ENCODE assay signal across 8 cellular contexts in the genomic region with DNA sequence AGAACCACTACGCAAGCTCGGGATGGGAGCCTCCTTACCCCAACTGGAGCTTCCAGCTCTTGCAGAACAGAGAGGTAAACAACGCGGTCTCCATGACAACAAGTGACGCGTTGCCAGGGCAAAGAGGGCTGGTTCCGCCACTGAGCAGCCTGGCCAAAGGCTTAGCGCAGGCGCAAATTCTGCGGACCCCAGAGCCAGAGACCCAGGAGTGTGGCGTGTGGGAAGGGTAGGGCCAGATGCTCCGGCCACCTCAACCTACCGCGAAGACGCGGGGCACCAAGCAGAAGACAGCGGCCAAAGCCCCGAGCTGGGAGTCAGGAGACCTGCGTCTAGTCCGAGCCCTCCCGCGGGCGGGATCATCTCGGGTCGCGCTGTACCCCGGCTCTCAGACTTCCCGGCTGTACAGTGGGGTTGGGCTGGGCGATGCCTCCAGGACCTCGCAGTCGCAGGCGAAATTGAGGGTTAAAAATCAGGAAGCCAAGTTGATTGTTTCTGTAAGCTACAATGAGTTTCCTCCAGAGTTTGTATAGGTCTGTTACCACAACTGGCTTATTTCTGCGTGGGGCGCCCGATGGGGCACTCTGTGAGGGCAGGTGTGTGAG. TPM values are rescaled to one million over a fixed set of nuclear protein-coding genes. Genes with fewer than 3 reads are reported as not detected.
A peak's percentile ranks its signal among the peaks of the same experiment; 100 is the strongest.
DNase-seq lines count a peak whose midpoint lies in the region; ATAC-seq and TF ChIP-seq lines count a peak whose summit lies in the region.

TEKT1 (minus strand) TSS at position 68 of the 602 bp plus-strand sequence. CDS start 1,353 bp downstream, outside the sequence.

- no peaks in the 10 kb centered on the region for H3K79me1 ChIP-seq in mesenchymal stem cell (replicated peaks; ENCODE audit: low read length, poor library complexity, severe bottlenecking)

- H3K9me3 ChIP-seq in mesenchymal stem cell (ENCODE audit: control insufficient read depth, low read length), result no peaks in the 10 kb centered on the region

- no peak within 1 kb of the TSS for H2BK12ac ChIP-seq in mesenchymal stem cell (ENCODE audit: low read length in 2 of 2)

- DNase-seq in ELF-1 (ENCODE audit: low read depth, low spot score), result peak; percentile 92
- DNase-seq in NCI-H1105 treated with DMSO at 0.1 percent for 48 hours (lab: John Stamatoyannopoulos, UW), result peak; percentile 82
- DNase-seq in activated CD8-positive, alpha-beta memory T cell treated with anti-CD3 and anti-CD28 coated beads, Interleukin-2, amount 50 U/mL, for 24 hours (ENCODE audit: extremely low read depth), result peak; percentile 47
- DNase-seq in epithelial cell of esophagus (ENCODE audit: low read depth), result peak; percentile 84
- DNase-seq in mesenchymal stem cell, result peak; percentile 89
- peak; percentile 28 for DNase-seq in stimulated activated CD8-positive, alpha-beta memory T cell treated with anti-CD3 and anti-CD28 coated beads, Interleukin-12 subunit alpha, Interleukin-12 subunit beta, amount 100 ng/mL, for 24 hours (ENCODE audit: extremely low read depth)

- peak within 1 kb of the TSS; percentile 55 for H2AFZ ChIP-seq in mesenchymal stem cell (ENCODE audit: low read depth, low read length)

- no peak within 1 kb of the TSS for H3K14ac ChIP-seq in mesenchymal stem cell (ENCODE audit: low read length in 2 of 2)

- 12% methylated on average over 35 of the region's 35 CpGs for WGBS in mesenchymal stem cell

- ATAC-seq in HG03342 (IDR thresholded peaks at IDR 0.05; ENCODE audit: unreplicated experiment), result no peak
- no peak for ATAC-seq in GM21423 (IDR thresholded peaks at IDR 0.05; ENCODE audit: unreplicated experiment)

- H3K36me3 ChIP-seq in mesenchymal stem cell (ENCODE audit: control insufficient read depth in 1 of 2, insufficient read depth in 2 of 2, low read depth in 1 of 2, low read length in 2 of 2), result no peaks in the 10 kb centered on the region

- no peak within 1 kb of the TSS for H2BK15ac ChIP-seq in mesenchymal stem cell (ENCODE audit: low read depth, poor library complexity, severe bottlenecking)

- H3K18ac ChIP-seq in mesenchymal stem cell (ENCODE audit: low read depth in 1 of 2, low read length in 2 of 2), result no peak within 1 kb of the TSS

- H3K9ac ChIP-seq in mesenchymal stem cell (ENCODE audit: low read length), result peak within 1 kb of the TSS; percentile 86

- H4K91ac ChIP-seq in mesenchymal stem cell (ENCODE audit: low read length), result peak within 1 kb of the TSS; percentile 2

- no peak within 1 kb of the TSS for H3K4ac ChIP-seq in mesenchymal stem cell (ENCODE audit: low read depth in 1 of 2, low read length in 2 of 2)

- H3K23ac ChIP-seq in mesenchymal stem cell (ENCODE audit: low read length in 2 of 2), result no peak within 1 kb of the TSS

- no peak within 1 kb of the TSS for H2BK5ac ChIP-seq in mesenchymal stem cell (ENCODE audit: low read depth, low read length, poor library complexity, severe bottlenecking)

- TF ChIP-seq CTCF in epithelial cell of esophagus (IDR thresholded peaks at IDR 0.05; ENCODE audit: insufficient read depth, low read depth, low read length, missing control alignments), result no peak

- H3K27ac ChIP-seq in mesenchymal stem cell (ENCODE audit: low read length, poor library complexity, severe bottlenecking), result no peak within 1 kb of the TSS

- H3K4me2 ChIP-seq in mesenchymal stem cell (ENCODE audit: low read length, poor library complexity, severe bottlenecking), result no peak within 1 kb of the TSS

- peaks cover 5% of the 10 kb centered on the region for H3K4me1 ChIP-seq in mesenchymal stem cell (ENCODE audit: control insufficient read depth, insufficient read depth, low read depth, low read length)

- H2AK5ac ChIP-seq in mesenchymal stem cell (ENCODE audit: low read length, severe bottlenecking), result no peak within 1 kb of the TSS

- no peak within 1 kb of the TSS for H4K8ac ChIP-seq in mesenchymal stem cell (ENCODE audit: low read length)

- H2BK120ac ChIP-seq in mesenchymal stem cell (ENCODE audit: low read depth, low read length), result no peak within 1 kb of the TSS

- H3K27me3 ChIP-seq in mesenchymal stem cell (ENCODE audit: control insufficient read depth in 1 of 2, insufficient read depth in 1 of 2, low read length in 2 of 2), result peaks cover 29 to 73% of the 10 kb centered on the region in 2 experiments

- H3K4me3 ChIP-seq in epithelial cell of esophagus (ENCODE audit: low read length), result peak within 1 kb of the TSS; percentile 47
- H3K4me3 ChIP-seq in mesenchymal stem cell (ENCODE audit: insufficient read depth in 1 of 2, low read depth in 1 of 2, low read length in 2 of 2), result peak within 1 kb of the TSS; percentile 2 to 70

RNA-seq across cellular contexts. Expression of gene TEKT1, which starts in this region (rescaled TPM):
- not detected for polyA plus RNA-seq in mesenchymal stem cell (2013, experiment 1 of 2)
- polyA plus RNA-seq in mesenchymal stem cell (2013, experiment 2 of 2), result not detected

Comparison
In these comparisons a context has a peak if more than half of its experiments do, and no peak if none do; other contexts are left out.
1. DNase-seq: peak in every context shown above with its lines; median percentile 92 in ELF-1; 89 in mesenchymal stem cell; 84 in epithelial cell of esophagus; 82 in NCI-H1105 treated with DMSO at 0.1 percent for 48 hours; 47 in activated CD8-positive, alpha-beta memory T cell treated with anti-CD3 and anti-CD28 coated beads, Interleukin-2, amount 50 U/mL, for 24 hours; 28 in stimulated activated CD8-positive, alpha-beta memory T cell treated with anti-CD3 and anti-CD28 coated beads, Interleukin-12 subunit alpha, Interleukin-12 subunit beta, amount 100 ng/mL, for 24 hours.